1 cellular context compared by ENCODE assay signal in the genomic region with DNA sequence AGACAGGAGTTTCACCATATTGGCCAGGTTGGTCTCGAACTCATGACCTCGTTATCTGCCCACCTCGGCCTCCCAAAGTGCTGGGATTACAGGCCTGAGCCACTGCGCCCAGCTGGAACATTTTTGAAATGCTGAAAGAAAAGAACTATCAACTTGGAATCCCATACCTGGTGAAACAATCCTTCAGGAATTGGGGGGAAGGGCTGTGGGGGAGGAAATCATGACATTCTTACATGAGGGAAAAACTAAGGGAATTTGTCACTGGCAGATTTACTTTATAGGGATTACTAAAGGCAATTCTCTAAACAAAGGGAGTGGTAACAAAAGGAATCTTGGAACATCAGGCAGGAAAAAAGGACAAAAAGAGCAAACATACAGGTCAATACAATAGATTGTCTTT.
TF ChIP-seq lines count a peak whose summit lies in the region.

No MANE protein-coding gene starts in this region.

TF ChIP-seq in GM23338, 12 proteins besides CTCF, POLR2A, EP300 and RAD21 (continued from another document):
- TF ChIP-seq ETS1 (IDR thresholded peaks at IDR 0.05) (no peak), EZH2 (IDR thresholded peaks at IDR 0.05; ENCODE audit: low read depth, unreplicated experiment) (no peak), JUNB (IDR thresholded peaks at IDR 0.05; ENCODE audit: unreplicated experiment) (no peak), ZNF462 (CRISPR knock-in tag; IDR thresholded peaks at IDR 0.05) (no peak)
- TF ChIP-seq, protein P1, sequence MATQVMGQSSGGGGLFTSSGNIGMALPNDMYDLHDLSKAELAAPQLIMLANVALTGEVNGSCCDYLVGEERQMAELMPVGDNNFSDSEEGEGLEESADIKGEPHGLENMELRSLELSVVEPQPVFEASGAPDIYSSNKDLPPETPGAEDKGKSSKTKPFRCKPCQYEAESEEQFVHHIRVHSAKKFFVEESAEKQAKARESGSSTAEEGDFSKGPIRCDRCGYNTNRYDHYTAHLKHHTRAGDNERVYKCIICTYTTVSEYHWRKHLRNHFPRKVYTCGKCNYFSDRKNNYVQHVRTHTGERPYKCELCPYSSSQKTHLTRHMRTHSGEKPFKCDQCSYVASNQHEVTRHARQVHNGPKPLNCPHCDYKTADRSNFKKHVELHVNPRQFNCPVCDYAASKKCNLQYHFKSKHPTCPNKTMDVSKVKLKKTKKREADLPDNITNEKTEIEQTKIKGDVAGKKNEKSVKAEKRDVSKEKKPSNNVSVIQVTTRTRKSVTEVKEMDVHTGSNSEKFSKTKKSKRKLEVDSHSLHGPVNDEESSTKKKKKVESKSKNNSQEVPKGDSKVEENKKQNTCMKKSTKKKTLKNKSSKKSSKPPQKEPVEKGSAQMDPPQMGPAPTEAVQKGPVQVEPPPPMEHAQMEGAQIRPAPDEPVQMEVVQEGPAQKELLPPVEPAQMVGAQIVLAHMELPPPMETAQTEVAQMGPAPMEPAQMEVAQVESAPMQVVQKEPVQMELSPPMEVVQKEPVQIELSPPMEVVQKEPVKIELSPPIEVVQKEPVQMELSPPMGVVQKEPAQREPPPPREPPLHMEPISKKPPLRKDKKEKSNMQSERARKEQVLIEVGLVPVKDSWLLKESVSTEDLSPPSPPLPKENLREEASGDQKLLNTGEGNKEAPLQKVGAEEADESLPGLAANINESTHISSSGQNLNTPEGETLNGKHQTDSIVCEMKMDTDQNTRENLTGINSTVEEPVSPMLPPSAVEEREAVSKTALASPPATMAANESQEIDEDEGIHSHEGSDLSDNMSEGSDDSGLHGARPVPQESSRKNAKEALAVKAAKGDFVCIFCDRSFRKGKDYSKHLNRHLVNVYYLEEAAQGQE (IDR thresholded peaks at IDR 0.05; ENCODE audit: unreplicated experiment): no peak
